Comparison of ENCODE assay signal across 21 cellular contexts in the genomic region with DNA sequence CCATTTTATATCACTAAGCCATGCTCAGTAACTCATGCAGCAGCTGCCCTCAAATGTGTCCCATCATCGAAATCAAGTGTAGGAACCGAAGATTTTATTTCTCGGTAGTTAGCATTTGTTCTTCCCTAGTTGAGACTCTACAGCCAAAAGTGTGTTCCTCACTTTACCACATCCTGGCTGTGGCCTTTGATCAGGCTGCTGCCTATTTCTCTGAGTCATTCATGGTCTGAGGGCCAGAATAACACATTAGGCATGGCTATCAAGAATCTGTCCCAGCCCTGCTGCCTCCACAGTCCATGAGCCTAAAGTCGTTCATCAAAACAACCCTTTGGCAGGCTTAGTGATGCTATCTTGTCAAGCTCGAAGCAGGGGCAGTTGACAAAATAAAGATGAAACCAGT.
A peak's percentile ranks its signal among the peaks of the same experiment; 100 is the strongest.
DNase-seq lines count a peak whose midpoint lies in the region; ATAC-seq and TF ChIP-seq lines count a peak whose summit lies in the region.
"Had no signal": no experiment of that assay in that cellular context is flagged by ENCODE, and none has a peak within 500 bp of the region (broad histone marks: within the 10 kb centered on the region; RNA-seq: fewer than 3 reads in every experiment).

No MANE protein-coding gene starts in this region.

- peak overlapping the region; percentile 35; the same call in 1 of the 2 replicates for H4K5ac ChIP-seq in IMR-90 (ENCODE audit: low read depth, low read length)

- no peak overlapping the region for H3K27ac ChIP-seq in IMR-90 (ENCODE audit: insufficient read depth, low read length)
- H3K27ac ChIP-seq: A549 had no signal

- H3K4me1 Mint-ChIP-seq in nephron progenitor cell: peaks cover 30% of the 10 kb centered on the region
- H3K4me1 Mint-ChIP-seq: CD4-positive, CD25-positive, alpha-beta regulatory T cell; IgD-negative memory B cell had no signal

- H3K27me3 ChIP-seq in IMR-90 (ENCODE audit: control insufficient read depth, insufficient read depth, low read length): no peaks in the 10 kb centered on the region

- no peaks in the 10 kb centered on the region; the same call in 1 of the 2 replicates for H3K9me3 ChIP-seq in IMR-90 (ENCODE audit: control insufficient read depth, insufficient read depth, low read length)

- no peak overlapping the region for H3K4me3 Mint-ChIP-seq in nephron progenitor cell
- H3K4me3 Mint-ChIP-seq: CD4-positive, CD25-positive, alpha-beta regulatory T cell; GM23338; HFFc6; IgD-negative memory B cell had no signal

- no peaks in the 10 kb centered on the region for H3K27me3 Mint-ChIP-seq in nephron progenitor cell (ENCODE audit: low read depth, poor library complexity)
- H3K27me3 Mint-ChIP-seq: CD4-positive, CD25-positive, alpha-beta regulatory T cell; IgD-negative memory B cell had no signal

- 94% methylated on average over 3 of the region's 5 CpGs; no CpG with 5 or more reads in 1 of the 2 experiments for WGBS in IMR-90 (ENCODE audit: extremely low coverage in 2 of 2, insufficient read length in 1 of 2), 2 experiments

- H3K9me1 ChIP-seq in IMR-90 (ENCODE audit: insufficient read depth, low read length): peaks cover 10% of the 10 kb centered on the region

- dilution Hi-C loops in IMR-90 (cut with HindIII; ENCODE audit: low sequenced_read_pairs, unreplicated experiment): no loop called here

- no peak overlapping the region for H3K56ac ChIP-seq in IMR-90 (ENCODE audit: extremely low read depth, insufficient read depth, low read length)

- peaks cover 15% of the 10 kb centered on the region for H3K9me3 Mint-ChIP-seq in nephron progenitor cell
- H3K9me3 Mint-ChIP-seq: GM23338 had no signal

- H4K20me1 ChIP-seq in IMR-90 (ENCODE audit: insufficient read depth, low read length): no peaks in the 10 kb centered on the region

- peak overlapping the region; percentile 1 for H2BK5ac ChIP-seq in IMR-90 (ENCODE audit: low read depth, low read length, poor library complexity, severe bottlenecking)

- no peak for ATAC-seq in IMR-90 (ENCODE audit: low read depth)
- ATAC-seq: A549, GM23338 had no signal

- H3K23ac ChIP-seq in IMR-90 (ENCODE audit: low read depth, low read length): peak overlapping the region; percentile 31; the same call in 1 of the 2 replicates

- no peak overlapping the region for H2AFZ ChIP-seq in IMR-90 (replicated peaks; ENCODE audit: low read length, poor library complexity)
- H2AFZ ChIP-seq: GM23338 had no signal

- intact Hi-C loops in IMR-90 (cut with micrococcal nuclease): no loop called here

- peak overlapping the region in 1 of 2 experiments; percentile 30; a peak in 1 of 4 replicates for H4K8ac ChIP-seq in IMR-90 (ENCODE audit: low read depth in 2 of 2, low read length in 2 of 2)

- POLR2A ChIA-PET in IMR-90 (lab: Charles Lee; ENCODE audit: unreplicated experiment): no interaction called here

- H3K4me3 ChIP-seq in IMR-90 (ENCODE audit: insufficient read depth, low read depth, low read length) (no peak overlapping the region), astrocyte of the spinal cord (ENCODE audit: low read depth, low read length) (no peak overlapping the region)
- H3K4me3 ChIP-seq: A549, GM23338 had no signal

- peak overlapping the region; percentile 72 for H3K4ac ChIP-seq in IMR-90 (ENCODE audit: low read depth, low read length)

- H3K79me1 ChIP-seq in IMR-90 (ENCODE audit: low read depth in 1 of 2, low read length in 2 of 2): no peaks in the 10 kb centered on the region

- TF ChIP-seq CTCF in IMR-90 (conservative IDR thresholded peaks at IDR 0.05; ENCODE audit: low read depth, low read length) (no peak), astrocyte of the spinal cord (IDR thresholded peaks at IDR 0.05; ENCODE audit: low read depth, low read length) (no peak), nephron progenitor cell (IDR thresholded peaks at IDR 0.05) (no peak)

- no peaks in the 10 kb centered on the region for H3K36me3 ChIP-seq in IMR-90 (ENCODE audit: control insufficient read depth, insufficient read depth, low read length)

- H2BK20ac ChIP-seq in IMR-90 (ENCODE audit: low read depth, low read length): peak overlapping the region; percentile 84

- peak overlapping the region; percentile 14 for H2BK120ac ChIP-seq in IMR-90 (ENCODE audit: low read depth, low read length)

- no peak overlapping the region for H3K4me2 ChIP-seq in IMR-90 (ENCODE audit: low read depth, low read length)
- H3K4me2 ChIP-seq: A549, GM23338 had no signal

- peak overlapping the region; percentile 58; the same call in 1 of the 2 replicates for H4K91ac ChIP-seq in IMR-90 (ENCODE audit: insufficient read depth, low read depth, low read length)

- peaks cover 6% of the 10 kb centered on the region for H3K4me1 ChIP-seq in IMR-90 (ENCODE audit: control insufficient read depth, insufficient read depth, low read length)
- H3K4me1 ChIP-seq: A549 had no signal

- H3K18ac ChIP-seq in IMR-90 (ENCODE audit: low read depth, low read length): peak overlapping the region; percentile 34; the same call in 1 of the 2 replicates

- peak overlapping the region; percentile 3; the same call in 1 of the 2 replicates for H2AK5ac ChIP-seq in IMR-90 (ENCODE audit: low read depth, low read length)

- H3K14ac ChIP-seq in IMR-90 (replicated peaks; ENCODE audit: low read depth, low read length): peak overlapping the region; percentile 55; the same call in 1 of the 2 replicates

- no peak for TF ChIP-seq RAD21 in IMR-90 (IDR thresholded peaks at IDR 0.05; ENCODE audit: low read length)

- BruUV-seq in IMR-90 (replicated peaks; lab: Mats Ljungman, UMichigan): no TSS peak

- no peak overlapping the region for H3K9ac ChIP-seq in IMR-90 (ENCODE audit: low read depth, low read length)

- peak; percentile 12 for DNase-seq in CMK (ENCODE audit: low read depth)
- peak; percentile 49 for DNase-seq in IMR-90
- peak; percentile 9 for DNase-seq in astrocyte of the spinal cord (ENCODE audit: low read depth, low spot score)
- DNase-seq in nephron progenitor cell: no peak
- DNase-seq in nucleus accumbens (lab: John Stamatoyannopoulos, UW): no peak
- no peak for DNase-seq in SIG-M5 (lab: John Stamatoyannopoulos, UW)
- DNase-seq in NCI-H82 treated with DMSO at 0.1 percent for 48 hours (lab: John Stamatoyannopoulos, UW; ENCODE audit: unreplicated experiment): no peak
- DNase-seq in activated CD4-positive, CD25-positive, alpha-beta regulatory T cell (lab: John Stamatoyannopoulos, UW): no peak
- DNase-seq: CD4-positive, CD25-positive, alpha-beta regulatory T cell; DMS79; GF-D8; HFFc6; NCI-H1048; NCI-H1694; NCI-H2107; NCI-H345; NCI-H69; SHP77 treated with DMSO at 0.1 percent for 48 hours had no signal

- H2BK15ac ChIP-seq in IMR-90 (ENCODE audit: low read depth, low read length): 0 out of 3 replicates have a peak overlapping the region, but pooled peaks have one; percentile 27

- CTCF ChIA-PET in IMR-90 (lab: Yijun Ruan, JAX): no interaction called here

- peak overlapping the region; percentile 40 for H3K27ac Mint-ChIP-seq in nephron progenitor cell
- H3K27ac Mint-ChIP-seq: CD4-positive, CD25-positive, alpha-beta regulatory T cell; GM23338; HFFc6; IgD-negative memory B cell had no signal

- TF ChIP-seq POLR2A in IMR-90 (IDR thresholded peaks at IDR 0.05; ENCODE audit: low read depth, low read length): no peak

- in situ Hi-C loops in IMR-90 (cut with MboI; ENCODE audit: low sequenced_read_pairs) (no loop called here), astrocyte of the spinal cord (cut with HindIII; ENCODE audit: low sequenced_read_pairs) (no loop called here)

- H2AK9ac ChIP-seq in IMR-90 (replicated peaks; ENCODE audit: low read depth, low read length, poor library complexity): no peak overlapping the region

- no peaks in the 10 kb centered on the region for H3K36me3 Mint-ChIP-seq in nephron progenitor cell (ENCODE audit: low read depth)
- H3K36me3 Mint-ChIP-seq: CD4-positive, CD25-positive, alpha-beta regulatory T cell; IgD-negative memory B cell had no signal

TF ChIP-seq in IMR-90, 13 proteins besides CTCF, POLR2A, EP300 and RAD21:
- TF ChIP-seq SMC3 (IDR thresholded peaks at IDR 0.05; ENCODE audit: low read depth, low read length) (no peak), MXI1 (IDR thresholded peaks at IDR 0.05; ENCODE audit: borderline replicate concordance, low read depth, low read length) (no peak), NFE2L2 (IDR thresholded peaks at IDR 0.05; ENCODE audit: low read depth, low read length) (no peak), BHLHE40 (IDR thresholded peaks at IDR 0.05; ENCODE audit: low read depth, low read length) (no peak), CHD1 (IDR thresholded peaks at IDR 0.05; ENCODE audit: low read depth, low read length) (no peak), RFX5 (IDR thresholded peaks at IDR 0.05; ENCODE audit: low read depth, low read length) (no peak)
- TF ChIP-seq, protein P1, sequence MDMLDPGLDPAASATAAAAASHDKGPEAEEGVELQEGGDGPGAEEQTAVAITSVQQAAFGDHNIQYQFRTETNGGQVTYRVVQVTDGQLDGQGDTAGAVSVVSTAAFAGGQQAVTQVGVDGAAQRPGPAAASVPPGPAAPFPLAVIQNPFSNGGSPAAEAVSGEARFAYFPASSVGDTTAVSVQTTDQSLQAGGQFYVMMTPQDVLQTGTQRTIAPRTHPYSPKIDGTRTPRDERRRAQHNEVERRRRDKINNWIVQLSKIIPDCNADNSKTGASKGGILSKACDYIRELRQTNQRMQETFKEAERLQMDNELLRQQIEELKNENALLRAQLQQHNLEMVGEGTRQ (IDR thresholded peaks at IDR 0.05; ENCODE audit: low read depth, low read length): no peak

Comparison
In these comparisons a context has a peak if more than half of its experiments do, and no peak if none do; other contexts are left out.
1. DNase-seq: peak in CMK (single experiment), IMR-90 (single experiment) and astrocyte of the spinal cord (single experiment); none in nephron progenitor cell (single experiment), nucleus accumbens (0 of 56), SIG-M5 (single experiment), NCI-H82 treated with DMSO at 0.1 percent for 48 hours (single experiment) and activated CD4-positive, CD25-positive, alpha-beta regulatory T cell (0 of 4).